In genomic region chr16:72008065-72008423, GRCh38 we compare ENCODE assay signal across 7 cellular contexts. TPM values are rescaled to one million over a fixed set of nuclear protein-coding genes. Genes with fewer than 3 reads are reported as not detected.
DNase-seq lines count a peak whose midpoint lies in the region; ATAC-seq and TF ChIP-seq lines count a peak whose summit lies in the region.
"Not testable (repeated sequence)": the region's sequence is repeated elsewhere in the genome, so short reads cannot be mapped to it uniquely, and the experiment has no call there.

No MANE protein-coding gene starts in this region.

- not testable (repeated sequence) for H3K27me3 ChIP-seq in Loucy (ENCODE audit: insufficient read depth, low read length, poor library complexity, severe bottlenecking); mesenchymal stem cell (ENCODE audit: control insufficient read depth in 1 of 2, insufficient read depth in 1 of 2, low read length in 2 of 2)

- not testable (repeated sequence) for H3F3A ChIP-seq in Loucy (ENCODE audit: low read depth)

- 95% methylated on average over 7 of the region's 9 CpGs for WGBS in mesenchymal stem cell

- not testable (repeated sequence) for BruUV-seq in Calu3 (replicated peaks; lab: Mats Ljungman, UMichigan)

- not testable (repeated sequence) for H3K9me2 ChIP-seq in Loucy (replicated peaks; ENCODE audit: low read depth, low read length)

- H3K4me1 Mint-ChIP-seq in Calu3 (ENCODE audit: low read depth, unreplicated experiment), result not testable (repeated sequence)
- H3K4me1 Mint-ChIP-seq in activated B cell treated with CpG ODN at 0.5 μM for 24 hours, result peaks cover 18% of the 10 kb centered on the region

- peak overlapping the region; percentile 80 for H3K4me2 ChIP-seq in Loucy (ENCODE audit: low read depth, low read length, poor library complexity, severe bottlenecking)
- H3K4me2 ChIP-seq in mesenchymal stem cell (ENCODE audit: low read length, poor library complexity, severe bottlenecking), result not testable (repeated sequence)

- not testable (repeated sequence) for H3K36me3 ChIP-seq in Loucy (ENCODE audit: insufficient read depth, low read length); mesenchymal stem cell (ENCODE audit: control insufficient read depth in 1 of 2, insufficient read depth in 2 of 2, low read depth in 1 of 2, low read length in 2 of 2)

- H3K23ac ChIP-seq in mesenchymal stem cell (ENCODE audit: low read length in 2 of 2), result not testable (repeated sequence)

- H2AFZ ChIP-seq in Loucy (ENCODE audit: low read length), result peak overlapping the region; percentile 92; the same call in 1 of the 2 replicates
- not testable (repeated sequence) for H2AFZ ChIP-seq in mesenchymal stem cell (ENCODE audit: low read depth, low read length)

- POLR2A ChIA-PET in activated B cell treated with CpG ODN at 0.5 μM for 24 hours (lab: Charles Lee), result interaction anchor here (0.9 kb wide), 1 partner anchor 85 kb away, joined by 3 read pairs; the partner anchor contains the start of genes DHX38 and TXNL4B

- H3K36me3 Mint-ChIP-seq in Calu3 (ENCODE audit: insufficient read depth, unreplicated experiment), result peaks cover 11% of the 10 kb centered on the region
- not testable (repeated sequence) for H3K36me3 Mint-ChIP-seq in activated B cell treated with CpG ODN at 0.5 μM for 24 hours (ENCODE audit: low read depth)

- not testable (repeated sequence) for H2AK5ac ChIP-seq in mesenchymal stem cell (ENCODE audit: low read length, severe bottlenecking)

- H2BK15ac ChIP-seq in mesenchymal stem cell (ENCODE audit: low read depth, poor library complexity, severe bottlenecking), result not testable (repeated sequence)

- peaks cover 14% of the 10 kb centered on the region for H3K4me1 ChIP-seq in Loucy (ENCODE audit: insufficient read depth, low read length, poor library complexity, severe bottlenecking)
- H3K4me1 ChIP-seq in mesenchymal stem cell (ENCODE audit: control insufficient read depth, insufficient read depth, low read depth, low read length), result not testable (repeated sequence)

- not testable (repeated sequence) for DNase-seq in Calu3; activated B cell treated with CpG ODN at 0.5 μM for 24 hours; astrocyte of the spinal cord (ENCODE audit: low read depth, low spot score); fibroblast of pulmonary artery (ENCODE audit: low read depth); mesenchymal stem cell; retinal pigment epithelial cell (ENCODE audit: low read depth)

- H3K27ac Mint-ChIP-seq in Calu3 (ENCODE audit: unreplicated experiment) (peak overlapping the region; percentile 97), activated B cell treated with CpG ODN at 0.5 μM for 24 hours (peak overlapping the region; percentile 91)

- not testable (repeated sequence) for H3K27ac ChIP-seq in mesenchymal stem cell (ENCODE audit: low read length, poor library complexity, severe bottlenecking)

- H3K14ac ChIP-seq in mesenchymal stem cell (ENCODE audit: low read length in 2 of 2), result not testable (repeated sequence)

- H3K4me3 ChIP-seq in Loucy (ENCODE audit: low read length, poor library complexity, severe bottlenecking) (peak overlapping the region; percentile 100), astrocyte of the spinal cord (ENCODE audit: low read depth, low read length) (peak overlapping the region; percentile 6), fibroblast of pulmonary artery (replicated peaks; ENCODE audit: low read depth, low read length) (peak overlapping the region; percentile 95), mesenchymal stem cell (ENCODE audit: insufficient read depth in 1 of 2, low read depth in 1 of 2, low read length in 2 of 2) (peak overlapping the region in 1 of 2 experiments; percentile 95), retinal pigment epithelial cell (ENCODE audit: low read length) (peak overlapping the region; percentile 39)

- peaks cover 14% of the 10 kb centered on the region; the same call in 1 of the 2 replicates for H3K79me2 ChIP-seq in Loucy (ENCODE audit: insufficient read depth, low read length)

- TF ChIP-seq CTCF in Calu3 (IDR thresholded peaks at IDR 0.05; ENCODE audit: unreplicated experiment); Loucy (conservative IDR thresholded peaks at IDR 0.05; ENCODE audit: low read length); activated B cell treated with CpG ODN at 0.5 μM for 24 hours (IDR thresholded peaks at IDR 0.05); astrocyte of the spinal cord (IDR thresholded peaks at IDR 0.05; ENCODE audit: low read depth, low read length); fibroblast of pulmonary artery (IDR thresholded peaks at IDR 0.05; ENCODE audit: low read length, missing control alignments); retinal pigment epithelial cell (conservative IDR thresholded peaks at IDR 0.05; ENCODE audit: low read depth, low read length): not testable (repeated sequence)

- peaks cover 34% of the 10 kb centered on the region for H3K27me3 Mint-ChIP-seq in Calu3 (ENCODE audit: unreplicated experiment)
- H3K27me3 Mint-ChIP-seq in activated B cell treated with CpG ODN at 0.5 μM for 24 hours, result not testable (repeated sequence)

- in situ Hi-C loops in astrocyte of the spinal cord (cut with HindIII; ENCODE audit: low sequenced_read_pairs), result not testable (repeated sequence)

- not testable (repeated sequence) for H3K4ac ChIP-seq in mesenchymal stem cell (ENCODE audit: low read depth in 1 of 2, low read length in 2 of 2)

- not testable (repeated sequence) for H3K18ac ChIP-seq in mesenchymal stem cell (ENCODE audit: low read depth in 1 of 2, low read length in 2 of 2)

- H2BK12ac ChIP-seq in mesenchymal stem cell (ENCODE audit: low read length in 2 of 2), result not testable (repeated sequence)

- peak overlapping the region; percentile 99 for H3K4me3 Mint-ChIP-seq in Calu3 (ENCODE audit: low read depth, unreplicated experiment)
- peak overlapping the region; percentile 91 for H3K4me3 Mint-ChIP-seq in activated B cell treated with CpG ODN at 0.5 μM for 24 hours

- H4K91ac ChIP-seq in mesenchymal stem cell (ENCODE audit: low read length), result not testable (repeated sequence)

- H3K9ac ChIP-seq in Loucy (ENCODE audit: low read depth, low read length, poor library complexity, severe bottlenecking) (peak overlapping the region; percentile 70), mesenchymal stem cell (ENCODE audit: low read length) (peak overlapping the region; percentile 90)

- ATAC-seq in activated B cell treated with CpG ODN at 0.5 μM for 24 hours (ENCODE audit: low read depth), result not testable (repeated sequence)

- CTCF ChIA-PET in Calu3 (lab: Charles Lee); activated B cell treated with CpG ODN at 0.5 μM for 24 hours (lab: Charles Lee): not testable (repeated sequence)

- H3K9me3 Mint-ChIP-seq in Calu3 (ENCODE audit: low read depth, unreplicated experiment); activated B cell treated with CpG ODN at 0.5 μM for 24 hours: not testable (repeated sequence)

- H2BK5ac ChIP-seq in mesenchymal stem cell (ENCODE audit: low read depth, low read length, poor library complexity, severe bottlenecking), result not testable (repeated sequence)

- H3K9me3 ChIP-seq in Loucy (ENCODE audit: insufficient read depth, low read depth, low read length); mesenchymal stem cell (ENCODE audit: control insufficient read depth, low read length): not testable (repeated sequence)

- not testable (repeated sequence) for H2BK120ac ChIP-seq in mesenchymal stem cell (ENCODE audit: low read depth, low read length)

- intact Hi-C loops in Calu3 (cut with micrococcal nuclease; ENCODE audit: unreplicated experiment), result not testable (repeated sequence)
- intact Hi-C loops in activated B cell treated with CpG ODN at 0.5 μM for 24 hours (cut with micrococcal nuclease), result loop anchor here (1.0 to 10.0 kb wide), 12 partner anchors 47 to 719 kb away; partner anchors contain the start of genes ATXN1L, CMTR2, DHX38 and IST1

- not testable (repeated sequence) for H4K20me1 ChIP-seq in Loucy (ENCODE audit: insufficient read depth, low read length, poor library complexity, severe bottlenecking)

- not testable (repeated sequence) for H4K8ac ChIP-seq in mesenchymal stem cell (ENCODE audit: low read length)

- peaks cover 13% of the 10 kb centered on the region for H3K79me1 ChIP-seq in mesenchymal stem cell (replicated peaks; ENCODE audit: low read length, poor library complexity, severe bottlenecking)

RNA-seq across cellular contexts. Expression of gene DHODH, which starts 0.5 kb away (rescaled TPM):
- total RNA-seq in Calu3 (2022) (19.7 and 21.3 TPM in 2 replicates), activated B cell treated with CpG ODN at 0.5 μM for 24 hours (12.0 and 13.0 TPM in 2 replicates)
- 3.6 TPM for polyA plus RNA-seq in mesenchymal stem cell (2013, experiment 1 of 2)
- 2.8 TPM for polyA plus RNA-seq in mesenchymal stem cell (2013, experiment 2 of 2)

RNA-seq across cellular contexts. Expression of gene PKD1L3, which starts 7.8 kb away (rescaled TPM):
- total RNA-seq in Calu3 (2022), result not detected in 2 replicates
- not detected in 2 replicates for total RNA-seq in activated B cell treated with CpG ODN at 0.5 μM for 24 hours
- polyA plus RNA-seq in mesenchymal stem cell (2013, experiment 1 of 2), result not detected
- polyA plus RNA-seq in mesenchymal stem cell (2013, experiment 2 of 2), result not detected

RNA-seq across cellular contexts. Expression of gene HP, which starts 46.3 kb away (rescaled TPM):
- not detected in 2 replicates for total RNA-seq in Calu3 (2022)
- not detected in 2 replicates for total RNA-seq in activated B cell treated with CpG ODN at 0.5 μM for 24 hours
- not detected for polyA plus RNA-seq in mesenchymal stem cell (2013, experiment 1 of 2)
- not detected for polyA plus RNA-seq in mesenchymal stem cell (2013, experiment 2 of 2)

RNA-seq across cellular contexts. Expression of gene HPR, which starts 55.0 kb away (rescaled TPM):
- total RNA-seq in Calu3 (2022) (not detected in 2 replicates), activated B cell treated with CpG ODN at 0.5 μM for 24 hours (not detected in 2 replicates)
- not detected for polyA plus RNA-seq in mesenchymal stem cell (2013, experiment 1 of 2)
- not detected for polyA plus RNA-seq in mesenchymal stem cell (2013, experiment 2 of 2)
